In the genomic region with DNA sequence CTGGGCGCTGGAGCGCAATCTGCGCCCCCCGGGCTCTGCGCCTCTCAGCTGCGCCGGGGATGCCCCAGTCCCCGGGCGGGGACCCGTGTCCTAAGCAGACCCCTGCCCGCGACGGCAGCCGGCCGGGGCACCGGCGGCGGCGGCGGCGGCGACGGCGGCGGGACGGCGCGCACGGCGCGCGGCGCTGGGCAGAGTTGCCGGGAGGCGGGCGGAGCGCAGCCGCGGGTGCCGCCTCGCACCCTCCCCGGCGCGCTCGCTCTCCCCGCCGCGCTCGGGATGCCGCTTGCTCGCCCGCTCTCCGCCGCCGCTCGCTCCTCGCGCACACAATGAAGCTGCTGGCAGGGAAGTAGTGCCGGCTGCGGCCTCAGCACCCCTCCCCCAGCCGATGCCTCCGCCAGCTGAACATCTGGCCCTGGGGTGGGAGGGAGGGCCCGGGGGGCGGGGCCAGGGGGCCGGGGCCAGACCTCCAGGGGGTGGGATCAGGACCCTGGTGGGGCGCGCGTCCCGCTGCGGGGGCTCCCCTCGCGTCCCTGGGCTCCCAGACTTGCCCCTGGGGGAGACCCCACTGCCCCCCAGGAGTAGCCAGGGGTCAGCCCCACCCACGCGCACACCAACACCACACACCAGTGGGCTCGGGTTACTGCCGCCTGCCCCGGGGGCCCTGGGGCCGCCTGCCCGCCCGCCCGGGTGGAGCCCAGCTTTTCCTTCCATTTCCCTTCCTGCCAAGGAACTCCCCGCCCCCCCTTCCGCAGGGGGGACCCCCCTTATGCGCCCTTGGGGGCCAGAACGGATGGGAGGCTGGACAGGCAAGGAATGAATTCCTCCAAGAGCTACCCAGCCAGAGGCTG, we compare ENCODE assay signal across 8 cellular contexts. TPM values are rescaled to one million over a fixed set of nuclear protein-coding genes. Genes with fewer than 3 reads are reported as not detected.
A peak's percentile ranks its signal among the peaks of the same experiment; 100 is the strongest.
DNase-seq lines count a peak whose midpoint lies in the region; ATAC-seq, FAIRE-seq and TF ChIP-seq lines count a peak whose summit lies in the region.

RCOR2 (minus strand) TSS at position 328 of the 848 bp plus-strand sequence. CDS start 708 bp downstream, outside the sequence.

- peaks cover 43 to 77% (median 64%) of the 10 kb centered on the region in 10 experiments for H3K4me1 ChIP-seq in BLaER1 treated with 17β-estradiol and CSF1 and Interleukin-3, amounts not matched to agents 10 nM and 100 nM
- H3K4me1 ChIP-seq in HepG2 (ENCODE audit: insufficient read depth, low read length), result peaks cover 48% of the 10 kb centered on the region

- H4K20me1 ChIP-seq in BLaER1 treated with 17β-estradiol and CSF1 and Interleukin-3, amounts not matched to agents 10 nM and 100 nM, result peaks cover 0 to 34% (median 22%) of the 10 kb centered on the region in 11 experiments; a peak in 16 of 22 replicates
- no peaks in the 10 kb centered on the region for H4K20me1 ChIP-seq in HepG2 (ENCODE audit: insufficient read depth, low read length)

- TF ChIP-seq CTCF in HFF-Myc (IDR thresholded peaks at IDR 0.05; ENCODE audit: low read depth, low read length, missing control alignments) (no peak), HepG2 (CRISPR knock-in tag; IDR thresholded peaks at IDR 0.05) (0 out of 2 replicates have a peak, but pooled peaks have one; percentile 1)

- no peak for TF ChIP-seq EP300 in HepG2 (IDR thresholded peaks at IDR 0.05; ENCODE audit: low read depth in 2 of 2, low read length in 2 of 2)
- no peak for TF ChIP-seq EP300 in HepG2 (CRISPR knock-in tag; IDR thresholded peaks at IDR 0.05; ENCODE audit: borderline replicate concordance)

- no peak for DNase-seq in HFF-Myc (ENCODE audit: extremely low read depth, low read depth)
- peak; percentile 29 to 94 for DNase-seq in NCI-H446 (lab: John Stamatoyannopoulos, UW)
- peak; percentile 78 for DNase-seq in activated CD4-positive, alpha-beta T cell treated with anti-CD3 and anti-CD28 coated beads for 48 hours
- DNase-seq in dermis microvascular lymphatic vessel endothelial cell (ENCODE audit: low read depth in 2 of 2), result peak; percentile 39 to 72
- DNase-seq in HepG2 (ENCODE audit: low spot score), result peak; percentile 70
- peak; percentile 53 for DNase-seq in stimulated activated CD4-positive, alpha-beta T cell treated with anti-CD3 and anti-CD28 coated beads, Interleukin-2, amount 100 ng/mL, for 4 hours (ENCODE audit: low read depth)

- H3K9me3 ChIP-seq in BLaER1 treated with 17β-estradiol and CSF1 and Interleukin-3, amounts not matched to agents 10 nM and 100 nM (replicated peaks in 1 of 11), result no peaks in the 10 kb centered on the region
- no peaks in the 10 kb centered on the region for H3K9me3 ChIP-seq in HepG2 (ENCODE audit: low read length)

- TF ChIP-seq POLR2A in HepG2 (IDR thresholded peaks at IDR 0.05; ENCODE audit: insufficient read depth in 1 of 2, low read depth in 2 of 2, low read length in 2 of 2), result no peak

- H3K4me2 ChIP-seq in BLaER1 treated with 17β-estradiol and CSF1 and Interleukin-3, amounts not matched to agents 10 nM and 100 nM, result peak within 1 kb of the TSS; percentile 91 to 100 (median 100)
- peak within 1 kb of the TSS; percentile 96 for H3K4me2 ChIP-seq in HepG2 (ENCODE audit: low read depth, low read length)

- BruUV-seq in HepG2 (replicated peaks; lab: Mats Ljungman, UMichigan), result no TSS peak

- TF ChIP-seq RAD21 in HepG2 (CRISPR knock-in tag; IDR thresholded peaks at IDR 0.05), result no peak

- no peak within 1 kb of the TSS for H2AFZ ChIP-seq in HepG2 (ENCODE audit: low read length)

- CTCF ChIA-PET in HepG2 (lab: Yijun Ruan, JAX; ENCODE audit: low intra/inter-chr PET ratio, low total read pairs), result interaction anchor here (1.2 to 1.4 kb wide), 2 partner anchors 29 to 30 kb away, joined by 3 to 4 read pairs; no protein-coding TSS in a partner anchor

- intact Hi-C loops in HepG2 (cut with micrococcal nuclease; ENCODE audit: unreplicated experiment), result loop anchor here (2.0 kb wide), 2 partner anchors 22 to 58 kb away; partner anchors contain the start of genes COX8A and NAA40

- peak within 1 kb of the TSS; percentile 76 to 92 (median 86) for H3K9ac ChIP-seq in BLaER1 treated with 17β-estradiol and CSF1 and Interleukin-3, amounts not matched to agents 10 nM and 100 nM
- peak within 1 kb of the TSS; percentile 70 for H3K9ac ChIP-seq in HepG2 (ENCODE audit: insufficient read depth, low read depth, low read length)

- H3K79me2 ChIP-seq in HepG2 (ENCODE audit: insufficient read depth, low read length), result no peaks in the 10 kb centered on the region

- WGBS in HepG2 (ENCODE audit: low lambda C conversion rate), result 0% methylated on average over 7 of the region's 85 CpGs

- ATAC-seq in HepG2, result peak; percentile 0
- ATAC-seq in HG03469 (IDR thresholded peaks at IDR 0.05; ENCODE audit: unreplicated experiment), result no peak

- POLR2A ChIA-PET in HepG2 (lab: Yijun Ruan, JAX), result interaction anchor here (0.6 to 1.8 kb wide), 10 partner anchors 11 to 1129 kb away, joined by 3 to 12 read pairs (median 4); partner anchors contain the start of gene STIP1

- H3K27me3 ChIP-seq in BLaER1 treated with 17β-estradiol and CSF1 and Interleukin-3, amounts not matched to agents 10 nM and 100 nM, result no peaks in the 10 kb centered on the region
- no peaks in the 10 kb centered on the region; a peak in 2 of 5 replicates for H3K27me3 ChIP-seq in HepG2 (ENCODE audit: control insufficient read depth in 1 of 2, insufficient read depth in 2 of 2, low read length in 2 of 2)

- peak within 1 kb of the TSS; percentile 51 to 89 (median 85); a peak in 21 of 22 replicates for H3K27ac ChIP-seq in BLaER1 treated with 17β-estradiol and CSF1 and Interleukin-3, amounts not matched to agents 10 nM and 100 nM
- peak within 1 kb of the TSS; percentile 82 for H3K27ac ChIP-seq in HepG2 (ENCODE audit: extremely low read length, insufficient read depth, low read length)

- H3K36me3 ChIP-seq in BLaER1 treated with 17β-estradiol and CSF1 and Interleukin-3, amounts not matched to agents 10 nM and 100 nM, result peaks cover 0 to 27% (median 22%) of the 10 kb centered on the region in 11 experiments; a peak in 20 of 22 replicates
- peaks cover 0 to under 1% of the 10 kb centered on the region in 2 experiments; a peak in 2 of 5 replicates for H3K36me3 ChIP-seq in HepG2 (replicated peaks in 1 of 2; ENCODE audit: control insufficient read depth in 1 of 2, insufficient read depth in 2 of 2, low read length in 2 of 2)

- FAIRE-seq in HepG2 (lab: Jason Lieb, UNC), result no peak

- in situ Hi-C loops in HepG2 (cut with HindIII; ENCODE audit: extremely low pct_ligation_motif_present, low pct_unique_long_range_greater_than_20kb), result loop anchor here (10.0 kb wide), 1 partner anchor 152 kb away; the partner anchor contains the start of gene ZFTA

- H3K4me3 ChIP-seq in BLaER1 treated with 17β-estradiol and CSF1 and Interleukin-3, amounts not matched to agents 10 nM and 100 nM, result peak within 1 kb of the TSS; percentile 76 to 93 (median 84)
- peak within 1 kb of the TSS; percentile 76 for H3K4me3 ChIP-seq in HFF-Myc (replicated peaks; ENCODE audit: low read depth, low read length)
- peak within 1 kb of the TSS; percentile 64 to 84 (median 76) for H3K4me3 ChIP-seq in HepG2 (replicated peaks in 1 of 3; ENCODE audit: insufficient read depth in 1 of 3, low read depth in 2 of 3, low read length in 3 of 3)

TF ChIP-seq in HepG2, 621 proteins besides CTCF, POLR2A, EP300 and RAD21 (continues in another document):
- no peak for TF ChIP-seq PREB (CRISPR knock-in tag; IDR thresholded peaks at IDR 0.05)
- peak; percentile 32; the same call in 1 of the 2 replicates for TF ChIP-seq SP5 (CRISPR knock-in tag; IDR thresholded peaks at IDR 0.05; ENCODE audit: borderline replicate concordance, low read depth)
- no peak for TF ChIP-seq ZNF138 (CRISPR knock-in tag; IDR thresholded peaks at IDR 0.05; ENCODE audit: low read depth)
- TF ChIP-seq KDM1A (CRISPR knock-in tag; IDR thresholded peaks at IDR 0.05), result 0 out of 2 replicates have a peak, but pooled peaks have one; percentile 24
- TF ChIP-seq ZFAT (CRISPR knock-in tag; conservative IDR thresholded peaks at IDR 0.05), result no peak
- no peak for TF ChIP-seq PRPF4 (IDR thresholded peaks at IDR 0.05; ENCODE audit: low read depth, low read length, poor library complexity, severe bottlenecking)

RNA-seq across cellular contexts. Expression of gene RCOR2, which starts in this region (rescaled TPM):
- total RNA-seq in dermis microvascular lymphatic vessel endothelial cell (0.13 TPM in 2 replicates), HepG2 (2016; rRNA removed; fragmentation: Illumina TruSeq; extraction: Trizol) (6.9 and 8.5 TPM in 2 replicates)
- total RNA-seq in HepG2 (2016; cell fraction: cytosol; rRNA removed; fragmentation: Illumina TruSeq; extraction: Trizol; ENCODE audit: low read depth), result 4.0 and 4.8 TPM in 2 replicates
- total RNA-seq in HepG2 (2016; cell fraction: insoluble cytoplasmic fraction; rRNA removed; fragmentation: Illumina TruSeq; extraction: Trizol), result 5.2 and 8.3 TPM in 2 replicates
- 9.3 and 10.4 TPM in 2 replicates for total RNA-seq in HepG2 (2016; cell fraction: membrane; rRNA removed; fragmentation: Illumina TruSeq; extraction: Trizol)
- total RNA-seq in HepG2 (2016; cell fraction: nucleus; rRNA removed; fragmentation: Illumina TruSeq; extraction: Trizol), result 4.9 and 5.7 TPM in 2 replicates
- 8.3 and 9.1 TPM in 2 replicates for polyA plus RNA-seq in HepG2 (2011; rRNA removed)
- 6.2 and 8.1 TPM in 2 replicates for polyA plus RNA-seq in HepG2 (2011; cell fraction: cytosol; rRNA removed)
- polyA plus RNA-seq in HepG2 (2011; cell fraction: nucleus; rRNA removed), result 12.4 and 14.3 TPM in 2 replicates
- 4.5 and 6.4 TPM in 2 replicates for polyA plus RNA-seq in HepG2 (2012)
- 5.0 and 5.5 TPM in 2 replicates for polyA plus RNA-seq in HepG2 (2016; cell fraction: cytosol; fragmentation: Illumina TruSeq; extraction: Trizol; ENCODE audit: low read depth)
- polyA plus RNA-seq in HepG2 (2016; cell fraction: insoluble cytoplasmic fraction; fragmentation: Illumina TruSeq; extraction: Trizol; ENCODE audit: low read depth), result 8.9 and 9.7 TPM in 2 replicates
- 8.9 and 10.1 TPM in 2 replicates for polyA plus RNA-seq in HepG2 (2016; cell fraction: membrane; fragmentation: Illumina TruSeq; extraction: Trizol; ENCODE audit: low read depth)
- polyA plus RNA-seq in HepG2 (2016; cell fraction: nucleus; fragmentation: Illumina TruSeq; extraction: Trizol; ENCODE audit: insufficient read depth, low read depth), result 16.2 and 16.9 TPM in 2 replicates
- polyA minus RNA-seq in HepG2 (2011; rRNA and poly(A)+ RNA removed; ENCODE audit: low replicate concordance), result 2.5 and 13.8 TPM in 2 replicates
- 5.5 and 6.2 TPM in 2 replicates for polyA minus RNA-seq in HepG2 (2011; cell fraction: cytosol; rRNA and poly(A)+ RNA removed)
- 3.2 and 3.3 TPM in 2 replicates for polyA minus RNA-seq in HepG2 (2011; cell fraction: nucleus; rRNA and poly(A)+ RNA removed)

Comparison
In these comparisons a context has a peak if more than half of its experiments do, and no peak if none do; other contexts are left out.
1. Peak in DNase-seq in dermis microvascular lymphatic vessel endothelial cell; RNA of the gene not detected or under 1 TPM.